ENCODE assay signal across 18 cellular contexts in the genomic region with DNA sequence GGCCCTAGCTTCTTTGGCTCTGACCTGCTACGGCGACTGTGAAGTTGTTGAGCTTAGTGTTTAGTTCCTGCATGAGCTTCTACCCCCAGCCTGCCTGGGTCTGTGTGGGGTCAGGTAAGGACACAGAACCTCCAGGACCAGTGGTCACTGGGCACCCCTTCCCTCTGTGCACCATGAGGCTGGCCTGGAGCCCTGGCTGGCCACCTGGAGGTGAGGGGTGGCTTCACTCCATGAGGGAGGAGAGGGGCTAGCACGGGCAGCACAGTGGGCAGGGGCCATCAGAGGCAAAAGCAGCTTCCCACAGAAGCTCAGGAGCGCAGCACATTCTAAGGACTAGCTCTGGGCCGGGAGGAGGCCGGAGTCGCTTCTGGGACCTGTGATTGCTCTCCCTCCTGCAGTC. TPM values are rescaled to one million over a fixed set of nuclear protein-coding genes. Genes with fewer than 3 reads are reported as not detected.
DNase-seq lines count a peak whose midpoint lies in the region; ATAC-seq and TF ChIP-seq lines count a peak whose summit lies in the region.
"Had no signal": no experiment of that assay in that cellular context is flagged by ENCODE, and none has a peak within 500 bp of the region (broad histone marks: within the 10 kb centered on the region; RNA-seq: fewer than 3 reads in every experiment).

No MANE protein-coding gene starts in this region.

- peak overlapping the region; percentile 70 for H3K23ac ChIP-seq in neuronal stem cell (ENCODE audit: low read depth, low read length, poor library complexity)

- H3K4me3 ChIP-seq in CD8-positive, alpha-beta memory T cell (ENCODE audit: low read length): no peak overlapping the region
- H3K4me3 ChIP-seq in endodermal cell (ENCODE audit: low read length) (no peak overlapping the region), neuronal stem cell (ENCODE audit: low read length in 2 of 2) (no peak overlapping the region)

- ATAC-seq in HG03457 (IDR thresholded peaks at IDR 0.05; ENCODE audit: unreplicated experiment): no peak

- H3K9ac ChIP-seq in endodermal cell (ENCODE audit: extremely low read depth, low read length, poor library complexity, severe bottlenecking) (no peak overlapping the region), neuronal stem cell (ENCODE audit: low read depth, low read length, poor library complexity) (no peak overlapping the region)

- no peak overlapping the region for H3K14ac ChIP-seq in neuronal stem cell (ENCODE audit: low read length)

- H2AFZ ChIP-seq in neuronal stem cell (ENCODE audit: low read length): no peak overlapping the region

- WGBS in endodermal cell (ENCODE audit: insufficient coverage in 1 of 2, insufficient read length in 1 of 2), 2 experiments: 90% methylated on average over 7 of the region's 7 CpGs; no CpG with 5 or more reads in 1 of the 2 experiments
- WGBS in neuronal stem cell (ENCODE audit: extremely low coverage in 2 of 2, insufficient read length in 2 of 2, insufficient replicate concordance in 1 of 2), 2 donors: no CpG with 5 or more reads among the region's 7 CpGs

- peak overlapping the region; percentile 49 for H3K18ac ChIP-seq in neuronal stem cell (ENCODE audit: low read length)

- peaks cover 12% of the 10 kb centered on the region for H3K36me3 Mint-ChIP-seq in activated CD4-positive, alpha-beta T cell treated with anti-CD3 and anti-CD28 coated beads, Interleukin-2, amount 10 ng/mL, durations not matched to agents 7 days and 5 days (ENCODE audit: low read depth)
- H3K36me3 Mint-ChIP-seq in CD8-positive, alpha-beta memory T cell: peaks cover 0 to 26% (median 11%) of the 10 kb centered on the region in 3 donors
- H3K36me3 Mint-ChIP-seq in endodermal cell (ENCODE audit: low read depth) (peaks cover 17% of the 10 kb centered on the region), osteocyte (ENCODE audit: unreplicated experiment) (peaks cover 44% of the 10 kb centered on the region)

- CTCF ChIA-PET in activated CD4-positive, alpha-beta T cell treated with anti-CD3 and anti-CD28 coated beads, Interleukin-2, amount 10 ng/mL, durations not matched to agents 7 days and 5 days (lab: Charles Lee): interaction anchor here (0.8 to 1.3 kb wide), 2 partner anchors 10 to 20 kb away, joined by 3 to 4 read pairs; no protein-coding TSS in a partner anchor
- CTCF ChIA-PET in CD8-positive, alpha-beta memory T cell (lab: Charles Lee): interaction anchor here (2.5 kb wide), 1 partner anchor 30 kb away, joined by 6 read pairs; no protein-coding TSS in a partner anchor

- H3K4me3 Mint-ChIP-seq in activated CD4-positive, alpha-beta T cell treated with anti-CD3 and anti-CD28 coated beads, Interleukin-2, amount 10 ng/mL, durations not matched to agents 7 days and 5 days: no peak overlapping the region
- H3K4me3 Mint-ChIP-seq in CD8-positive, alpha-beta memory T cell: peak overlapping the region in 2 of 7 donors; percentile 41 to 53
- H3K4me3 Mint-ChIP-seq in endodermal cell (no peak overlapping the region), osteocyte (ENCODE audit: unreplicated experiment) (no peak overlapping the region)

- no peak overlapping the region for H2BK15ac ChIP-seq in neuronal stem cell (ENCODE audit: low read length)

- peaks cover 47% of the 10 kb centered on the region for H3K4me1 Mint-ChIP-seq in activated CD4-positive, alpha-beta T cell treated with anti-CD3 and anti-CD28 coated beads, Interleukin-2, amount 10 ng/mL, durations not matched to agents 7 days and 5 days
- H3K4me1 Mint-ChIP-seq in CD8-positive, alpha-beta memory T cell: peaks cover 38 to 61% (median 44%) of the 10 kb centered on the region in 3 donors
- H3K4me1 Mint-ChIP-seq in endodermal cell (no peaks in the 10 kb centered on the region), osteocyte (ENCODE audit: unreplicated experiment) (peaks cover 14% of the 10 kb centered on the region)

- H2BK12ac ChIP-seq in neuronal stem cell (ENCODE audit: low read length): no peak overlapping the region

- H3K9me3 ChIP-seq in CD8-positive, alpha-beta memory T cell (ENCODE audit: low read length): no peaks in the 10 kb centered on the region
- H3K9me3 ChIP-seq in endodermal cell (ENCODE audit: control insufficient read depth, low read length) (no peaks in the 10 kb centered on the region), neuronal stem cell (replicated peaks in 1 of 2; ENCODE audit: control insufficient read depth in 2 of 2, insufficient read depth in 1 of 2, low read depth in 1 of 2, low read length in 2 of 2) (peaks cover 2 to 5% of the 10 kb centered on the region in 2 donors)

- H4K8ac ChIP-seq in neuronal stem cell (ENCODE audit: low read depth, low read length): peak overlapping the region; percentile 43

- H3K27ac Mint-ChIP-seq in activated CD4-positive, alpha-beta T cell treated with anti-CD3 and anti-CD28 coated beads, Interleukin-2, amount 10 ng/mL, durations not matched to agents 7 days and 5 days: peak overlapping the region; percentile 82
- peak overlapping the region in 5 of 8 donors; percentile 72 to 92 (median 88) for H3K27ac Mint-ChIP-seq in CD8-positive, alpha-beta memory T cell
- no peak overlapping the region for H3K27ac Mint-ChIP-seq in endodermal cell
- H3K27ac Mint-ChIP-seq in osteocyte (ENCODE audit: unreplicated experiment): no peak overlapping the region
- H3K27ac Mint-ChIP-seq: B cell had no signal

- H2AK5ac ChIP-seq in neuronal stem cell (ENCODE audit: low read depth, low read length): no peak overlapping the region

- H2BK120ac ChIP-seq in neuronal stem cell (ENCODE audit: low read depth, low read length): no peak overlapping the region

- DNase-seq in activated CD4-positive, alpha-beta T cell treated with anti-CD3 and anti-CD28 coated beads, Interleukin-2, amount 10 ng/mL, durations not matched to agents 7 days and 5 days: no peak
- DNase-seq in activated CD4-positive, alpha-beta T cell treated with anti-CD3 and anti-CD28 coated beads for 48 hours: no peak
- DNase-seq in CD8-positive, alpha-beta memory T cell: no peak
- DNase-seq in endodermal cell (peak; percentile 43), neuronal stem cell (ENCODE audit: low spot score) (no peak), erythroblast (lab: John Stamatoyannopoulos, UW) (no peak), osteocyte (ENCODE audit: extremely low spot score, unreplicated experiment) (no peak)
- DNase-seq: 8988T; CD4-positive, alpha-beta memory T cell; KBM-7; NCI-H1417; NCI-H187; NCI-H2107; NCI-H510A treated with DMSO at 0.1 percent for 48 hours; NCI-H82; SHP77 treated with DMSO at 0.1 percent for 48 hours had no signal

- H3K36me3 ChIP-seq in CD8-positive, alpha-beta memory T cell (ENCODE audit: insufficient read depth, low read length): no peaks in the 10 kb centered on the region
- H3K36me3 ChIP-seq in endodermal cell (ENCODE audit: control insufficient read depth, insufficient read depth, low read length) (no peaks in the 10 kb centered on the region), neuronal stem cell (replicated peaks in 1 of 2; ENCODE audit: control insufficient read depth in 2 of 2, insufficient read depth in 2 of 2, low read length in 2 of 2) (peaks cover 13 to 45% of the 10 kb centered on the region in 2 donors)

- peaks cover 39% of the 10 kb centered on the region for H3K4me1 ChIP-seq in CD8-positive, alpha-beta memory T cell (ENCODE audit: insufficient read depth, low read length)
- no peaks in the 10 kb centered on the region for H3K4me1 ChIP-seq in endodermal cell (ENCODE audit: control insufficient read depth, insufficient read depth, low read length)
- peaks cover 3 to 4% of the 10 kb centered on the region in 2 donors for H3K4me1 ChIP-seq in neuronal stem cell (ENCODE audit: control insufficient read depth in 2 of 2, insufficient read depth in 1 of 2, low read depth in 1 of 2, low read length in 2 of 2)

- H3K4ac ChIP-seq in neuronal stem cell (ENCODE audit: low read length): no peak overlapping the region

- H3K4me2 ChIP-seq in neuronal stem cell (ENCODE audit: insufficient read depth, low read length, poor library complexity, severe bottlenecking): no peak overlapping the region

- H3K27ac ChIP-seq in CD8-positive, alpha-beta memory T cell (ENCODE audit: low read depth, low read length): no peak overlapping the region
- H3K27ac ChIP-seq in endodermal cell (ENCODE audit: low read depth, low read length) (no peak overlapping the region), neuronal stem cell (replicated peaks; ENCODE audit: low read length) (no peak overlapping the region)

- no peak overlapping the region for H4K91ac ChIP-seq in neuronal stem cell (ENCODE audit: low read depth, low read length, poor library complexity)

- no peaks in the 10 kb centered on the region for H3K79me1 ChIP-seq in neuronal stem cell (ENCODE audit: low read depth, low read length)

- H3K27me3 ChIP-seq in CD8-positive, alpha-beta memory T cell (ENCODE audit: insufficient read depth, low read length, poor library complexity, severe bottlenecking): no peaks in the 10 kb centered on the region
- H3K27me3 ChIP-seq in endodermal cell (ENCODE audit: control insufficient read depth, insufficient read depth, low read length, poor library complexity, severe bottlenecking) (no peaks in the 10 kb centered on the region), neuronal stem cell (ENCODE audit: control insufficient read depth in 3 of 3, insufficient read depth in 3 of 3, low read depth in 1 of 3, low read length in 3 of 3) (no peaks in the 10 kb centered on the region)

- H3K9me3 Mint-ChIP-seq in activated CD4-positive, alpha-beta T cell treated with anti-CD3 and anti-CD28 coated beads, Interleukin-2, amount 10 ng/mL, durations not matched to agents 7 days and 5 days: no peaks in the 10 kb centered on the region
- no peaks in the 10 kb centered on the region for H3K9me3 Mint-ChIP-seq in CD8-positive, alpha-beta memory T cell
- H3K9me3 Mint-ChIP-seq in endodermal cell (no peaks in the 10 kb centered on the region), osteocyte (ENCODE audit: unreplicated experiment) (peaks cover 9% of the 10 kb centered on the region)
- H3K9me3 Mint-ChIP-seq: CD4-positive, alpha-beta memory T cell had no signal

- H2BK5ac ChIP-seq in neuronal stem cell (ENCODE audit: low read length): no peak overlapping the region

- TF ChIP-seq POLR2A in erythroblast (IDR thresholded peaks at IDR 0.05; ENCODE audit: low read length): no peak

- H3K27me3 Mint-ChIP-seq in activated CD4-positive, alpha-beta T cell treated with anti-CD3 and anti-CD28 coated beads, Interleukin-2, amount 10 ng/mL, durations not matched to agents 7 days and 5 days: peaks cover 3% of the 10 kb centered on the region
- peaks cover 5 to 7% of the 10 kb centered on the region in 2 donors for H3K27me3 Mint-ChIP-seq in CD8-positive, alpha-beta memory T cell
- H3K27me3 Mint-ChIP-seq in endodermal cell (ENCODE audit: insufficient read depth) (peaks cover 3% of the 10 kb centered on the region), osteocyte (ENCODE audit: unreplicated experiment) (no peaks in the 10 kb centered on the region)
- H3K27me3 Mint-ChIP-seq: B cell had no signal

- POLR2A ChIA-PET in activated CD4-positive, alpha-beta T cell treated with anti-CD3 and anti-CD28 coated beads, Interleukin-2, amount 10 ng/mL, durations not matched to agents 7 days and 5 days (lab: Charles Lee): no interaction called here
- POLR2A ChIA-PET in CD8-positive, alpha-beta memory T cell (lab: Charles Lee): no interaction called here

- TF ChIP-seq CTCF in endodermal cell (conservative IDR thresholded peaks at IDR 0.05) (no peak), osteocyte (IDR thresholded peaks at IDR 0.05) (no peak)

RNA-seq across cellular contexts. Expression of gene CCDC92, which starts 36.7 kb away (rescaled TPM):
- 10 to 100 TPM; 27.9 to 28.8 TPM for total RNA-seq in activated CD4-positive, alpha-beta T cell treated with anti-CD3 and anti-CD28 coated beads, Interleukin-2, amount 10 ng/mL, durations not matched to agents 7 days and 5 days
- total RNA-seq in CD8-positive, alpha-beta memory T cell: 10 to 100 TPM; 10.2 to 12.9 TPM
- 48.9 TPM for polyA plus RNA-seq in CD8-positive, alpha-beta memory T cell
- 10 to 100 TPM; 37.9 to 45.1 TPM for total RNA-seq in endodermal cell
- 29.7 TPM for polyA plus RNA-seq in endodermal cell (2013, experiment 1 of 2)
- polyA plus RNA-seq in endodermal cell (2013, experiment 2 of 2): 28.1 TPM
- polyA plus RNA-seq in neuronal stem cell (2013, experiment 1 of 2): 34.1 TPM
- polyA plus RNA-seq in neuronal stem cell (2013, experiment 2 of 2): 32.6 TPM
- total RNA-seq in osteocyte: 52.6 and 55.1 TPM in 2 replicates

RNA-seq across cellular contexts. Expression of gene ZNF664, which starts 37.1 kb away (rescaled TPM):
- 10 to 100 TPM; 41.3 to 46.6 TPM for total RNA-seq in activated CD4-positive, alpha-beta T cell treated with anti-CD3 and anti-CD28 coated beads, Interleukin-2, amount 10 ng/mL, durations not matched to agents 7 days and 5 days
- 10 to 100 TPM; 73.0 to 75.8 TPM for total RNA-seq in CD8-positive, alpha-beta memory T cell
- polyA plus RNA-seq in CD8-positive, alpha-beta memory T cell: 10.8 TPM
- total RNA-seq in endodermal cell: 100 to 1,000 TPM; 131 to 139 TPM
- polyA plus RNA-seq in endodermal cell (2013, experiment 1 of 2): 140 TPM
- polyA plus RNA-seq in endodermal cell (2013, experiment 2 of 2): 134 TPM
- polyA plus RNA-seq in neuronal stem cell (2013, experiment 1 of 2): 130 TPM
- 131 TPM for polyA plus RNA-seq in neuronal stem cell (2013, experiment 2 of 2)
- total RNA-seq in osteocyte: 133 and 134 TPM in 2 replicates

Comparison
In these comparisons a context has a peak if more than half of its experiments do, and no peak if none do; other contexts are left out.
1. H3K27ac Mint-ChIP-seq: peak in activated CD4-positive, alpha-beta T cell treated with anti-CD3 and anti-CD28 coated beads, Interleukin-2, amount 10 ng/mL, durations not matched to agents 7 days and 5 days (single experiment) and CD8-positive, alpha-beta memory T cell (5 of 8); none in endodermal cell (single experiment) and osteocyte (single experiment).